In genomic region chr3:18499256-18499655, GRCh38 we compare ENCODE assay signal across 9 cellular contexts.
A peak's percentile ranks its signal among the peaks of the same experiment; 100 is the strongest.
DNase-seq lines count a peak whose midpoint lies in the region; ATAC-seq and TF ChIP-seq lines count a peak whose summit lies in the region.
"Had no signal": no experiment of that assay in that cellular context is flagged by ENCODE, and none has a peak within 500 bp of the region (broad histone marks: within the 10 kb centered on the region; RNA-seq: fewer than 3 reads in every experiment).

No MANE protein-coding gene starts in this region.

- intact Hi-C loops in activated B cell treated with CpG ODN at 0.5 μM for 24 hours (cut with micrococcal nuclease): loop anchor here (1.0 to 2.0 kb wide), 2 partner anchors 32 to 54 kb away; no protein-coding TSS in a partner anchor

- H3K4me3 Mint-ChIP-seq in activated naive CD4-positive, alpha-beta T cell treated with anti-CD3 and anti-CD28 coated beads, Interleukin-2, amount 10 ng/mL, durations not matched to agents 7 days and 5 days: no peak overlapping the region
- H3K4me3 Mint-ChIP-seq in activated B cell treated with CpG ODN at 0.5 μM for 24 hours (peak overlapping the region; percentile 29), mesothelial cell of epicardium (no peak overlapping the region)
- H3K4me3 Mint-ChIP-seq in stimulated activated naive CD8-positive, alpha-beta T cell treated with anti-CD3 and anti-CD28 coated beads, Interleukin-15, amount 100 ng/mL, for 72 hours: peak overlapping the region; percentile 52 to 56

- H3K27me3 Mint-ChIP-seq in activated naive CD4-positive, alpha-beta T cell treated with anti-CD3 and anti-CD28 coated beads, Interleukin-2, amount 10 ng/mL, durations not matched to agents 7 days and 5 days: no peaks in the 10 kb centered on the region
- H3K27me3 Mint-ChIP-seq in activated B cell treated with CpG ODN at 0.5 μM for 24 hours: no peaks in the 10 kb centered on the region
- no peaks in the 10 kb centered on the region for H3K27me3 Mint-ChIP-seq in stimulated activated naive CD8-positive, alpha-beta T cell treated with anti-CD3 and anti-CD28 coated beads, Interleukin-15, amount 100 ng/mL, for 72 hours
- H3K27me3 Mint-ChIP-seq in mesothelial cell of epicardium (ENCODE audit: low read depth): no peaks in the 10 kb centered on the region

- ATAC-seq in HG03060 (IDR thresholded peaks at IDR 0.05; ENCODE audit: low read depth, unreplicated experiment) (peak; percentile 93), activated B cell treated with CpG ODN at 0.5 μM for 24 hours (ENCODE audit: low read depth) (peak; percentile 97)
- peak; percentile 80 for ATAC-seq in stimulated activated naive CD8-positive, alpha-beta T cell treated with anti-CD3 and anti-CD28 coated beads, Interleukin-15, amount 100 ng/mL, for 72 hours

- POLR2A ChIA-PET in activated B cell treated with CpG ODN at 0.5 μM for 24 hours (lab: Charles Lee): interaction anchor here (1.0 kb wide), 2 partner anchors 12 to 32 kb away, joined by 3 to 5 read pairs; no protein-coding TSS in a partner anchor

- DNase-seq in activated naive CD4-positive, alpha-beta T cell treated with anti-CD3 and anti-CD28 coated beads, Interleukin-2, amount 10 ng/mL, durations not matched to agents 7 days and 5 days: peak; percentile 38
- no peak for DNase-seq in activated naive CD4-positive, alpha-beta T cell treated with Interleukin-2 at 50 U/mL for 16 hours
- DNase-seq in activated B cell treated with CpG ODN at 0.5 μM for 24 hours (no peak), mesothelial cell of epicardium (ENCODE audit: low spot score in 2 of 2, unreplicated experiment in 2 of 2) (no peak), SKM-1 treated with dmso at 0.1 percent for 144 hours (lab: John Stamatoyannopoulos, UW; ENCODE audit: unreplicated experiment) (no peak), 8988T (no peak)
- peak in 1 of 2 donors; percentile 14 for DNase-seq in stimulated activated naive CD8-positive, alpha-beta T cell treated with anti-CD3 and anti-CD28 coated beads, Interleukin-15, amount 100 ng/mL, for 72 hours
- DNase-seq: amygdala had no signal

- no peak for TF ChIP-seq CTCF in activated B cell treated with CpG ODN at 0.5 μM for 24 hours (IDR thresholded peaks at IDR 0.05)
- TF ChIP-seq CTCF in mesothelial cell of epicardium (IDR thresholded peaks at IDR 0.05; ENCODE audit: unreplicated experiment): no peak

- peaks cover 37% of the 10 kb centered on the region for H3K4me1 Mint-ChIP-seq in activated naive CD4-positive, alpha-beta T cell treated with anti-CD3 and anti-CD28 coated beads, Interleukin-2, amount 10 ng/mL, durations not matched to agents 7 days and 5 days
- H3K4me1 Mint-ChIP-seq in activated B cell treated with CpG ODN at 0.5 μM for 24 hours (peaks cover 43% of the 10 kb centered on the region), mesothelial cell of epicardium (peaks cover 13% of the 10 kb centered on the region)
- H3K4me1 Mint-ChIP-seq in stimulated activated naive CD8-positive, alpha-beta T cell treated with anti-CD3 and anti-CD28 coated beads, Interleukin-15, amount 100 ng/mL, for 72 hours: peaks cover 47% of the 10 kb centered on the region

- H3K36me3 Mint-ChIP-seq in activated naive CD4-positive, alpha-beta T cell treated with anti-CD3 and anti-CD28 coated beads, Interleukin-2, amount 10 ng/mL, durations not matched to agents 7 days and 5 days: peaks cover 33% of the 10 kb centered on the region
- H3K36me3 Mint-ChIP-seq in activated B cell treated with CpG ODN at 0.5 μM for 24 hours (ENCODE audit: low read depth) (no peaks in the 10 kb centered on the region), mesothelial cell of epicardium (no peaks in the 10 kb centered on the region)

- CTCF ChIA-PET in activated naive CD4-positive, alpha-beta T cell treated with anti-CD3 and anti-CD28 coated beads, Interleukin-2, amount 10 ng/mL, durations not matched to agents 7 days and 5 days (lab: Charles Lee): no interaction called here
- CTCF ChIA-PET in activated B cell treated with CpG ODN at 0.5 μM for 24 hours (lab: Charles Lee): no interaction called here

- peaks cover 10% of the 10 kb centered on the region for H3K9me3 Mint-ChIP-seq in activated naive CD4-positive, alpha-beta T cell treated with anti-CD3 and anti-CD28 coated beads, Interleukin-2, amount 10 ng/mL, durations not matched to agents 7 days and 5 days
- peaks cover 4% of the 10 kb centered on the region for H3K9me3 Mint-ChIP-seq in activated B cell treated with CpG ODN at 0.5 μM for 24 hours
- peaks cover 0 to 10% of the 10 kb centered on the region in 2 donors for H3K9me3 Mint-ChIP-seq in stimulated activated naive CD8-positive, alpha-beta T cell treated with anti-CD3 and anti-CD28 coated beads, Interleukin-15, amount 100 ng/mL, for 72 hours
- no peaks in the 10 kb centered on the region for H3K9me3 Mint-ChIP-seq in mesothelial cell of epicardium

- H3K27ac Mint-ChIP-seq in activated naive CD4-positive, alpha-beta T cell treated with anti-CD3 and anti-CD28 coated beads, Interleukin-2, amount 10 ng/mL, durations not matched to agents 7 days and 5 days: peak overlapping the region; percentile 69
- peak overlapping the region; percentile 57 for H3K27ac Mint-ChIP-seq in activated B cell treated with CpG ODN at 0.5 μM for 24 hours
- peak overlapping the region; percentile 90 to 96 for H3K27ac Mint-ChIP-seq in stimulated activated naive CD8-positive, alpha-beta T cell treated with anti-CD3 and anti-CD28 coated beads, Interleukin-15, amount 100 ng/mL, for 72 hours
- H3K27ac Mint-ChIP-seq in mesothelial cell of epicardium: no peak overlapping the region

Comparison
In these comparisons a context has a peak if more than half of its experiments do, and no peak if none do; other contexts are left out.
1. H3K4me3 Mint-ChIP-seq: peak in activated B cell treated with CpG ODN at 0.5 μM for 24 hours (single experiment) and stimulated activated naive CD8-positive, alpha-beta T cell treated with anti-CD3 and anti-CD28 coated beads, Interleukin-15, amount 100 ng/mL, for 72 hours (2 of 2); none in activated naive CD4-positive, alpha-beta T cell treated with anti-CD3 and anti-CD28 coated beads, Interleukin-2, amount 10 ng/mL, durations not matched to agents 7 days and 5 days (single experiment) and mesothelial cell of epicardium (single experiment).
2. Peak in every context shown above with its lines, with median percentiles within 50 percentile points of each other: ATAC-seq.